In the genomic region with DNA sequence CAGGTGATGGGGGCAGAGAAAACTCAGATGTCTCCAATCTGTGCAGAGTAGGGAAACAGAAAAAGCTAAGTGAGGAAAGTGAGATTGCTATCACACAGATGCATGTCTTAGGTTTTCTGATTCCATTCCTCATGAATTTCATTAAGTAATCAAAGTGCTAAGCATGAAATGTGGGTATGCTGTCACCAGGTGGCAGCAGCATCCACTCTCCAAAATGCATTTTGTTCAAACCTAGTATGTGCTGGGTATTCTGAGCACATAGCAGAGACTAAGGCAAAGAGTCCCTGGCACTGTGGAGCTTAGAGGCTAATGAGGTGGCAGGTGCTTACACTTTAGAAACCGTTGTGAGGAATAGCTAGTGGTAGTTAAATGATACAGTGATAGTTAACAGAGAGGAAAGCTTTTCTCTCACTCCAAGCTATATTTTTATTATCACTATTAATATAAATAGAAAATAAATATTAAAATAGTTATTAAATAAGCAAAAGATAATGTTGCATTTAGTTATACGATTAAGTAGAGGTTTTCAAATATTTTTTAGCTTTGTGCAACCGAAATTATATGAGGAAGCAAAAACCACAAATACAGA, we compare ENCODE assay signal across 8 cellular contexts.
DNase-seq lines count a peak whose midpoint lies in the region; ATAC-seq and TF ChIP-seq lines count a peak whose summit lies in the region.

No MANE protein-coding gene starts in this region.

- H3K27me3 Mint-ChIP-seq in nephron progenitor cell (ENCODE audit: low read depth, poor library complexity), result peaks cover 3% of the 10 kb centered on the region

- H3K36me3 Mint-ChIP-seq in nephron progenitor cell (ENCODE audit: low read depth), result no peaks in the 10 kb centered on the region

- H3K27ac Mint-ChIP-seq in nephron progenitor cell, result no peak overlapping the region

- peaks cover 21% of the 10 kb centered on the region for H3K4me1 Mint-ChIP-seq in nephron progenitor cell

- peak overlapping the region; percentile 60 for H3K4me3 ChIP-seq in coronary artery

- H3K9me3 Mint-ChIP-seq in nephron progenitor cell, result peaks cover 16% of the 10 kb centered on the region

- no peak overlapping the region for H3K27ac ChIP-seq in coronary artery

- H3K4me3 Mint-ChIP-seq in nephron progenitor cell, result no peak overlapping the region

- TF ChIP-seq CTCF in coronary artery (IDR thresholded peaks at IDR 0.05), result no peak
- TF ChIP-seq CTCF in nephron progenitor cell (IDR thresholded peaks at IDR 0.05), result peak; percentile 36

- DNase-seq in GDM1 (lab: John Stamatoyannopoulos, UW) (peak; percentile 59), SHP77 (lab: John Stamatoyannopoulos, UW) (peak; percentile 84 to 88), coronary artery (ENCODE audit: low spot score) (no peak), nephron progenitor cell (peak; percentile 15), cerebellar nuclear complex (lab: John Stamatoyannopoulos, UW) (no peak)

- peak; percentile 60 for ATAC-seq in HG03520 (IDR thresholded peaks at IDR 0.05; ENCODE audit: unreplicated experiment)
- ATAC-seq in GM18498 (IDR thresholded peaks at IDR 0.05; ENCODE audit: unreplicated experiment), result no peak
- ATAC-seq in HG03159 (IDR thresholded peaks at IDR 0.05; ENCODE audit: unreplicated experiment), result no peak

Comparison
In these comparisons a context has a peak if more than half of its experiments do, and no peak if none do; other contexts are left out.
1. DNase-seq: peak in GDM1 (single experiment), SHP77 (2 of 2) and nephron progenitor cell (single experiment); none in coronary artery (single experiment) and cerebellar nuclear complex (0 of 2).